In the genomic region with DNA sequence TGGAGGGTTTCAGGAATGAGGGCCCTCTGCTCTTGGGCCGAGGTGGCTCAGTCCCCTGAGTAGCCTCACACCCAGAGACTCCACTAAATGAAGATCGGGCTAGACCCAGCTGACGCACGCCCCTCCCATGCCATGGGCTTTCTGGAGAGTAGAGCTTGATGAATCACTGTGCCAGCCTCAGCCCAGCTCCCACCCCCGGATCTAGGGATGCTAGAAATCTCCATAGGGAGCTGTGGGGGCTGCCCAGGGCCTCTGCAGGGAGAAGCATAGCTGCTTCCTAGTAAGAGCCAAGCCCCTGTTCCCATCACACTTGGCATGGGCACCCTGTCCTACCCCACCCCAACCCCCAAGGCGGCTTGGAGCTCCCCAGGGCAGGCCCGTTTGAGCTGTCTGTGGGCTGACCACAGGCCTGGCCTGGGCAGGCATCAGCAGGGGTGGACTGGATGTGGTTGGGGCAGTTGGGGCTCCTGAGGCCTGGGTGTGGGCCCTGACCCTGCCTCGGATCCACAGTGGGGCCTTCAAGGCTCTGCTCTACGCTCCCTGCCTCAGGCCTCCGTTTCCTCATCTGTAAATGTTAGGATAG, we compare ENCODE assay signal across 12 cellular contexts.
DNase-seq lines count a peak whose midpoint lies in the region; TF ChIP-seq lines count a peak whose summit lies in the region.
"Had no signal": no experiment of that assay in that cellular context is flagged by ENCODE, and none has a peak within 500 bp of the region (broad histone marks: within the 10 kb centered on the region; RNA-seq: fewer than 3 reads in every experiment).

No MANE protein-coding gene starts in this region.

- H3K9ac ChIP-seq in endodermal cell (ENCODE audit: extremely low read depth, low read length, poor library complexity, severe bottlenecking), result no peak overlapping the region
- H3K9ac ChIP-seq: parathyroid adenoma had no signal

- no peak overlapping the region for H3K4me3 Mint-ChIP-seq in endodermal cell

- 0 out of 2 replicates have a peak overlapping the region, but pooled peaks have one; percentile 29 for H3K27ac ChIP-seq in SJSA1
- H3K27ac ChIP-seq in spleen, result peak overlapping the region; percentile 45 to 95 (median 77)
- no peak overlapping the region for H3K27ac ChIP-seq in endodermal cell (ENCODE audit: low read depth, low read length)
- H3K27ac ChIP-seq: parathyroid adenoma had no signal

- H3K36me3 ChIP-seq in SJSA1, result peaks cover 67% of the 10 kb centered on the region
- peaks cover 0 to 17% (median 0%) of the 10 kb centered on the region in 6 donors for H3K36me3 ChIP-seq in spleen
- peaks cover 29% of the 10 kb centered on the region for H3K36me3 ChIP-seq in endodermal cell (ENCODE audit: control insufficient read depth, insufficient read depth, low read length)

- no peak overlapping the region for H3K4me3 ChIP-seq in SJSA1
- no peak overlapping the region for H3K4me3 ChIP-seq in spleen
- H3K4me3 ChIP-seq in endodermal cell (ENCODE audit: low read length), result no peak overlapping the region

- intact Hi-C loops in head of caudate nucleus (cut with DNase I), result loop anchor here (5.0 to 10.0 kb wide), 4 partner anchors 278 to 975 kb away; no protein-coding TSS in a partner anchor
- intact Hi-C loops in spleen (cut with DNase I; ENCODE audit: low total_unique reads), result loop anchor here (5.0 kb wide), 1 partner anchor 1143 kb away; no protein-coding TSS in a partner anchor

- H3K9me3 ChIP-seq in SJSA1 (replicated peaks), result no peaks in the 10 kb centered on the region
- peaks cover 0 to 15% (median 0%) of the 10 kb centered on the region in 8 donors for H3K9me3 ChIP-seq in spleen
- no peaks in the 10 kb centered on the region for H3K9me3 ChIP-seq in endodermal cell (ENCODE audit: control insufficient read depth, low read length)

- H3K4me1 ChIP-seq in SJSA1 (replicated peaks), result peaks cover 84% of the 10 kb centered on the region
- H3K4me1 ChIP-seq in spleen, result peaks cover 28 to 99% (median 70%) of the 10 kb centered on the region in 6 donors
- peaks cover 7% of the 10 kb centered on the region for H3K4me1 ChIP-seq in endodermal cell (ENCODE audit: control insufficient read depth, insufficient read depth, low read length)

- DNase-seq in EL (peak; percentile 63), SJSA1 (ENCODE audit: low read depth in 1 of 2, low spot score in 2 of 2) (no peak), head of caudate nucleus (peak in 40 of 42 donors; percentile 29 to 93 (median 65)), spleen (no peak), activated gamma-delta T cell treated with Interleukin-2 at 50 U/mL for 16 hours (no peak), endodermal cell (no peak), amniotic stem cell (lab: John Stamatoyannopoulos, UW) (no peak), NCI-H1417 (lab: John Stamatoyannopoulos, UW) (no peak)
- DNase-seq: activated CD4-positive, alpha-beta T cell treated with anti-CD3 and anti-CD28 coated beads for 1 hour; MV-4-11; NCI-H526 had no signal

- H3K27me3 Mint-ChIP-seq in endodermal cell (ENCODE audit: insufficient read depth), result no peaks in the 10 kb centered on the region

- H3K9me3 Mint-ChIP-seq in endodermal cell, result no peaks in the 10 kb centered on the region

- no peak for TF ChIP-seq POLR2A in spleen (IDR thresholded peaks at IDR 0.05)

- H3K27me3 ChIP-seq in SJSA1 (replicated peaks) (no peaks in the 10 kb centered on the region), spleen (replicated peaks in 1 of 7) (peaks cover 0 to 3% (median 0%) of the 10 kb centered on the region in 7 donors), endodermal cell (ENCODE audit: control insufficient read depth, insufficient read depth, low read length, poor library complexity, severe bottlenecking) (no peaks in the 10 kb centered on the region)

- 71 to 98% (median 88%) methylated on average over 5 to 10 of the region's 10 CpGs for WGBS in spleen, 5 donors
- 95 to 100% methylated on average over 5 to 10 of the region's 10 CpGs for WGBS in endodermal cell (ENCODE audit: insufficient coverage in 1 of 2, insufficient read length in 1 of 2), 2 experiments

- TF ChIP-seq CTCF in spleen (IDR thresholded peaks at IDR 0.05 in 8 of 11, conservative IDR thresholded peaks at IDR 0.05 in 3 of 11) (no peak), endodermal cell (conservative IDR thresholded peaks at IDR 0.05) (no peak)

- H3K27ac Mint-ChIP-seq in endodermal cell, result no peak overlapping the region

- peaks cover 8% of the 10 kb centered on the region for H3K4me1 Mint-ChIP-seq in endodermal cell

- peaks cover 5% of the 10 kb centered on the region for H3K36me3 Mint-ChIP-seq in endodermal cell (ENCODE audit: low read depth)

Comparison
In these comparisons a context has a peak if more than half of its experiments do, and no peak if none do; other contexts are left out.
1. DNase-seq: peak in EL (single experiment) and head of caudate nucleus (40 of 42); none in SJSA1 (0 of 2), spleen (single experiment), activated gamma-delta T cell treated with Interleukin-2 at 50 U/mL for 16 hours (single experiment), endodermal cell (single experiment), amniotic stem cell (single experiment) and NCI-H1417 (0 of 3).